In the genomic region with DNA sequence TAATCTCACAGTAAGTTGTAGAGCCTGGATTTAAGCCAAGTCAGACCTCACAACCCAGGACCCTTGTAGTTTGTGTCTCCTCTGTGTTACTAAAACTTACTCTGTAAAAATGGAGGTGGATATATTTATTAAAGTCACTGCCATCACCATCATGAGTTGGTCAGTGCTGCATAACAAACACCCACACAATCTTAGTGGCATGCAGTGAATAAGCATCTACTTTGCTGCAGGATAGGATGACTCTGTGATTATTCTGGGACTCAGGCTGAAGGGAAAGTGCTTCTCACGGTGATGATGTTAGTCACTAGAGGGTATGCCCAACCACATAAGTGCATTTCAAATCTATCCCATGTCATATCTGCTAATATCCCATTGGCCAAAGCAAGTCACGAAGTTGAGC, we compare ENCODE assay signal across 15 cellular contexts.
DNase-seq lines count a peak whose midpoint lies in the region; ATAC-seq and TF ChIP-seq lines count a peak whose summit lies in the region.
"Had no signal": no experiment of that assay in that cellular context is flagged by ENCODE, and none has a peak within 500 bp of the region (broad histone marks: within the 10 kb centered on the region; RNA-seq: fewer than 3 reads in every experiment).

No MANE protein-coding gene starts in this region.

- peaks cover 3% of the 10 kb centered on the region for H3K27me3 Mint-ChIP-seq in T-helper 2 cell treated with Interferon-gamma antibody and Interleukin-4, amounts not matched to agents 5 μg/mL and 100 μg/mL, for 36 hours (ENCODE audit: low read depth)

- H3K27me3 ChIP-seq in osteoblast (ENCODE audit: insufficient read depth, low read length): no peaks in the 10 kb centered on the region

- no peaks in the 10 kb centered on the region for H3K36me3 Mint-ChIP-seq in T-helper 2 cell treated with Interferon-gamma antibody and Interleukin-4, amounts not matched to agents 5 μg/mL and 100 μg/mL, for 36 hours (ENCODE audit: low read depth)

- H3K27ac Mint-ChIP-seq in T-helper 2 cell treated with Interferon-gamma antibody and Interleukin-4, amounts not matched to agents 5 μg/mL and 100 μg/mL, for 36 hours: peak overlapping the region; percentile 39

- no peak for TF ChIP-seq POLR2A in lower leg skin (IDR thresholded peaks at IDR 0.05)

- no peak for DNase-seq in T-helper 2 cell treated with Interferon-gamma antibody and Interleukin-4, amounts not matched to agents 5 μg/mL and 100 μg/mL, for 36 hours (ENCODE audit: low spot score)
- DNase-seq in T-helper 2 cell: no peak
- DNase-seq in GM12865 (ENCODE audit: low read depth): peak; percentile 16
- DNase-seq in osteoblast (ENCODE audit: insufficient read length, low spot score, missing footprints): peak; percentile 78
- no peak for DNase-seq in lower leg skin (ENCODE audit: low spot score in 2 of 2)
- DNase-seq: amniotic stem cell, COR-L47, GDM1, HCEC 1CT, NCI-H748 treated with DMSO at 0.1 percent for 48 hours had no signal

- ATAC-seq in GM21717 (IDR thresholded peaks at IDR 0.05; ENCODE audit: unreplicated experiment) (no peak), HG03280 (IDR thresholded peaks at IDR 0.05; ENCODE audit: unreplicated experiment) (no peak)

- H3K4me3 Mint-ChIP-seq in T-helper 2 cell treated with Interferon-gamma antibody and Interleukin-4, amounts not matched to agents 5 μg/mL and 100 μg/mL, for 36 hours: no peak overlapping the region
- H3K4me3 Mint-ChIP-seq: neural crest cell had no signal

- peak overlapping the region; percentile 5 for H2AFZ ChIP-seq in osteoblast (ENCODE audit: low read length)

- H3K79me2 ChIP-seq in osteoblast (ENCODE audit: insufficient read depth, low read length): no peaks in the 10 kb centered on the region

- peaks cover 6% of the 10 kb centered on the region for H3K4me1 Mint-ChIP-seq in T-helper 2 cell treated with Interferon-gamma antibody and Interleukin-4, amounts not matched to agents 5 μg/mL and 100 μg/mL, for 36 hours (ENCODE audit: low read depth)

- H3K27ac ChIP-seq in angular gyrus (ENCODE audit: low read depth, low read length) (peak overlapping the region; percentile 44), osteoblast (ENCODE audit: low read depth, low read length) (no peak overlapping the region)
- H3K27ac ChIP-seq: 22Rv1 had no signal

- H3K36me3 ChIP-seq in osteoblast (ENCODE audit: insufficient read depth, low read length): no peaks in the 10 kb centered on the region

- no peaks in the 10 kb centered on the region for H3K4me1 ChIP-seq in osteoblast (ENCODE audit: insufficient read depth, low read length)

- intact Hi-C loops in lower leg skin (cut with DNase I; ENCODE audit: low total_unique reads): no loop called here

- 62 to 66% methylated on average over 2 of the region's 2 CpGs for WGBS in lower leg skin, 2 donors

- H3K4me2 ChIP-seq in osteoblast (ENCODE audit: insufficient read depth, low read length): no peak overlapping the region

- H3K9me3 Mint-ChIP-seq in T-helper 2 cell treated with Interferon-gamma antibody and Interleukin-4, amounts not matched to agents 5 μg/mL and 100 μg/mL, for 36 hours: no peaks in the 10 kb centered on the region
- H3K9me3 Mint-ChIP-seq: neural crest cell had no signal

- H4K20me1 ChIP-seq in osteoblast (ENCODE audit: insufficient read depth, low read length): no peaks in the 10 kb centered on the region

- H3K9me3 ChIP-seq in osteoblast (ENCODE audit: low read depth, low read length): no peaks in the 10 kb centered on the region

- H3K4me3 ChIP-seq in GM12865 (ENCODE audit: low read depth, low read length) (no peak overlapping the region), osteoblast (ENCODE audit: insufficient read depth, low read length) (no peak overlapping the region), lower leg skin (ENCODE audit: low read depth, poor library complexity, severe bottlenecking) (no peak overlapping the region)

- TF ChIP-seq CTCF in GM12865 (IDR thresholded peaks at IDR 0.05; ENCODE audit: insufficient read depth, low read depth, low read length, missing control alignments): no peak
- no peak for TF ChIP-seq CTCF in osteoblast (IDR thresholded peaks at IDR 0.05; ENCODE audit: extremely low read depth, low read depth, low read length)
- no peak for TF ChIP-seq CTCF in lower leg skin (IDR thresholded peaks at IDR 0.05)

Comparison
In these comparisons a context has a peak if more than half of its experiments do, and no peak if none do; other contexts are left out.
1. DNase-seq: peak in GM12865 (single experiment) and osteoblast (single experiment); none in T-helper 2 cell treated with Interferon-gamma antibody and Interleukin-4, amounts not matched to agents 5 μg/mL and 100 μg/mL, for 36 hours (single experiment), T-helper 2 cell (0 of 5) and lower leg skin (0 of 2).